Comparison of ENCODE assay signal across 19 cellular contexts in genomic region chr11:11351042-11351586, GRCh38. TPM values are rescaled to one million over a fixed set of nuclear protein-coding genes. Genes with fewer than 3 reads are reported as not detected.
A peak's percentile ranks its signal among the peaks of the same experiment; 100 is the strongest.
DNase-seq lines count a peak whose midpoint lies in the region; ATAC-seq and TF ChIP-seq lines count a peak whose summit lies in the region.
"Had no signal": no experiment of that assay in that cellular context is flagged by ENCODE, and none has a peak within 500 bp of the region (broad histone marks: within the 10 kb centered on the region; RNA-seq: fewer than 3 reads in every experiment).

No MANE protein-coding gene starts in this region.

- ATAC-seq in IMR-90 (ENCODE audit: low read depth) = no peak
- peak; percentile 80 to 88 for ATAC-seq in gastrocnemius medialis
- no peak for ATAC-seq in HG03039 (IDR thresholded peaks at IDR 0.05; ENCODE audit: unreplicated experiment)
- ATAC-seq in aorta (ENCODE audit: low FRiP score) = no peak

- H3K9me3 ChIP-seq in IMR-90 (ENCODE audit: control insufficient read depth, insufficient read depth, low read length) (no peaks in the 10 kb centered on the region; the same call in 1 of the 2 replicates), gastrocnemius medialis (no peaks in the 10 kb centered on the region), aorta (ENCODE audit: control insufficient read depth, low read length) (no peaks in the 10 kb centered on the region)
- H3K9me3 ChIP-seq: MG63, SJCRH30 had no signal

- H3K18ac ChIP-seq in IMR-90 (ENCODE audit: low read depth, low read length) = no peak overlapping the region

- H3K27ac ChIP-seq in IMR-90 (ENCODE audit: insufficient read depth, low read length) (no peak overlapping the region), gastrocnemius medialis (no peak overlapping the region), aorta (ENCODE audit: low read depth in 1 of 2, low read length in 2 of 2) (no peak overlapping the region)
- H3K27ac ChIP-seq: KMS-11, SJCRH30 had no signal

- H3K4me3 ChIP-seq in IMR-90 (ENCODE audit: insufficient read depth, low read depth, low read length) (no peak overlapping the region), fibroblast of pulmonary artery (replicated peaks; ENCODE audit: low read depth, low read length) (no peak overlapping the region), gastrocnemius medialis (no peak overlapping the region), aorta (ENCODE audit: low read length in 2 of 2) (no peak overlapping the region)
- H3K4me3 ChIP-seq: MG63, SJCRH30 had no signal

- TF ChIP-seq CTCF in IMR-90 (conservative IDR thresholded peaks at IDR 0.05; ENCODE audit: low read depth, low read length) (no peak), fibroblast of pulmonary artery (IDR thresholded peaks at IDR 0.05; ENCODE audit: low read length, missing control alignments) (no peak), gastrocnemius medialis (IDR thresholded peaks at IDR 0.05 in 4 of 5, conservative IDR thresholded peaks at IDR 0.05 in 1 of 5) (no peak), chondrocyte (IDR thresholded peaks at IDR 0.05) (no peak)

- H4K20me1 ChIP-seq in IMR-90 (ENCODE audit: insufficient read depth, low read length) = 0 out of 2 replicates have a peak, but pooled peaks cover 4% of the 10 kb centered on the region

- peaks cover 11% of the 10 kb centered on the region for H3K36me3 Mint-ChIP-seq in chondrocyte (ENCODE audit: low read depth)
- H3K36me3 Mint-ChIP-seq: CD14-positive monocyte had no signal

- peaks cover 7% of the 10 kb centered on the region for H3K27me3 Mint-ChIP-seq in chondrocyte (ENCODE audit: low read depth)

- no peak overlapping the region for H2BK120ac ChIP-seq in IMR-90 (ENCODE audit: low read depth, low read length)

- in situ Hi-C loops in IMR-90 (cut with MboI; ENCODE audit: low sequenced_read_pairs) = no loop called here
- in situ Hi-C loops in gastrocnemius medialis (cut with MboI; ENCODE audit: low sequenced_read_pairs in 4 of 4) = no loop called here

- H4K91ac ChIP-seq in IMR-90 (ENCODE audit: insufficient read depth, low read depth, low read length) = no peak overlapping the region

- H3K4ac ChIP-seq in IMR-90 (ENCODE audit: low read depth, low read length) = no peak overlapping the region

- no peak overlapping the region for H3K14ac ChIP-seq in IMR-90 (replicated peaks; ENCODE audit: low read depth, low read length)

- no peaks in the 10 kb centered on the region for H3K79me1 ChIP-seq in IMR-90 (ENCODE audit: low read depth in 1 of 2, low read length in 2 of 2)

- H3K27ac Mint-ChIP-seq in chondrocyte (ENCODE audit: unreplicated experiment) = no peak overlapping the region
- H3K27ac Mint-ChIP-seq: CD14-positive monocyte had no signal

- no peak overlapping the region for H3K4me3 Mint-ChIP-seq in chondrocyte (ENCODE audit: unreplicated experiment)
- H3K4me3 Mint-ChIP-seq: CD14-positive monocyte had no signal

- H3K9me3 Mint-ChIP-seq in chondrocyte (ENCODE audit: low read depth) = no peaks in the 10 kb centered on the region
- H3K9me3 Mint-ChIP-seq: CD14-positive monocyte had no signal

- H3K4me2 ChIP-seq in IMR-90 (ENCODE audit: low read depth, low read length) = no peak overlapping the region
- H3K4me2 ChIP-seq: KMS-11 had no signal

- no peak for TF ChIP-seq POLR2A in IMR-90 (IDR thresholded peaks at IDR 0.05; ENCODE audit: low read depth, low read length)
- no peak for TF ChIP-seq POLR2A in gastrocnemius medialis (IDR thresholded peaks at IDR 0.05)

- no peak overlapping the region for H3K56ac ChIP-seq in IMR-90 (ENCODE audit: extremely low read depth, insufficient read depth, low read length)

- H3K9ac ChIP-seq in IMR-90 (ENCODE audit: low read depth, low read length) = no peak overlapping the region
- H3K9ac ChIP-seq: KMS-11 had no signal

- H2BK5ac ChIP-seq in IMR-90 (ENCODE audit: low read depth, low read length, poor library complexity, severe bottlenecking) = no peak overlapping the region

- H2AK5ac ChIP-seq in IMR-90 (ENCODE audit: low read depth, low read length) = no peak overlapping the region; the same call in 1 of the 2 replicates

- no peak overlapping the region for H2AFZ ChIP-seq in IMR-90 (replicated peaks; ENCODE audit: low read length, poor library complexity)

- POLR2A ChIA-PET in IMR-90 (lab: Charles Lee; ENCODE audit: unreplicated experiment) = no interaction called here

- H2BK20ac ChIP-seq in IMR-90 (ENCODE audit: low read depth, low read length) = no peak overlapping the region

- no peak for TF ChIP-seq RAD21 in IMR-90 (IDR thresholded peaks at IDR 0.05; ENCODE audit: low read length)

- H3K4me1 ChIP-seq in IMR-90 (ENCODE audit: control insufficient read depth, insufficient read depth, low read length) (peaks cover 14% of the 10 kb centered on the region), gastrocnemius medialis (peaks cover 0 to 12% of the 10 kb centered on the region in 2 donors), aorta (ENCODE audit: control insufficient read depth in 1 of 2, insufficient read depth in 2 of 2, low read length in 2 of 2) (peaks cover 2 to 3% of the 10 kb centered on the region in 2 donors)

- H3K36me3 ChIP-seq in IMR-90 (ENCODE audit: control insufficient read depth, insufficient read depth, low read length) = no peaks in the 10 kb centered on the region
- no peaks in the 10 kb centered on the region for H3K36me3 ChIP-seq in gastrocnemius medialis
- no peaks in the 10 kb centered on the region for H3K36me3 ChIP-seq in aorta (ENCODE audit: control insufficient read depth in 1 of 2, insufficient read depth in 2 of 2, low read length in 1 of 2)
- H3K36me3 ChIP-seq: MG63, SJCRH30 had no signal

- no peak overlapping the region for H3K23ac ChIP-seq in IMR-90 (ENCODE audit: low read depth, low read length)

- peaks cover 44% of the 10 kb centered on the region for H3K4me1 Mint-ChIP-seq in chondrocyte (ENCODE audit: low read depth)
- H3K4me1 Mint-ChIP-seq: CD14-positive monocyte had no signal

- 96% methylated on average over 4 of the region's 4 CpGs; no CpG with 5 or more reads in 1 of the 2 experiments for WGBS in IMR-90 (ENCODE audit: extremely low coverage in 2 of 2, insufficient read length in 1 of 2), 2 experiments
- 88 to 90% methylated on average over 4 of the region's 4 CpGs for WGBS in aorta, 2 donors

- intact Hi-C loops in IMR-90 (cut with micrococcal nuclease) (no loop called here), gastrocnemius medialis (cut with DNase I; ENCODE audit: low total_unique reads) (no loop called here), aorta (cut with DNase I) (no loop called here)

- H3K27me3 ChIP-seq in IMR-90 (ENCODE audit: control insufficient read depth, insufficient read depth, low read length) = peaks cover 30% of the 10 kb centered on the region
- H3K27me3 ChIP-seq in gastrocnemius medialis = no peaks in the 10 kb centered on the region
- H3K27me3 ChIP-seq in aorta (ENCODE audit: control insufficient read depth in 1 of 2, insufficient read depth in 2 of 2, low read length in 1 of 2) = no peaks in the 10 kb centered on the region
- H3K27me3 ChIP-seq: MG63, SJCRH30 had no signal

- CTCF ChIA-PET in IMR-90 (lab: Yijun Ruan, JAX) = interaction anchor here (0.8 to 1.4 kb wide), 2 partner anchors 25 to 323 kb away, joined by 4 to 5 read pairs; no protein-coding TSS in a partner anchor

- BruUV-seq in IMR-90 (replicated peaks; lab: Mats Ljungman, UMichigan) = no TSS peak

- no peak overlapping the region for H2AK9ac ChIP-seq in IMR-90 (replicated peaks; ENCODE audit: low read depth, low read length, poor library complexity)

- dilution Hi-C loops in IMR-90 (cut with HindIII; ENCODE audit: low sequenced_read_pairs, unreplicated experiment) = no loop called here

- no peak for DNase-seq in IMR-90
- DNase-seq in RPMI7951 (ENCODE audit: low read depth) = peak; percentile 55
- DNase-seq in fibroblast of pulmonary artery (ENCODE audit: low read depth) = peak; percentile 2
- peak; percentile 26 to 48 for DNase-seq in gastrocnemius medialis
- DNase-seq in aorta = no peak
- no peak for DNase-seq in chondrocyte (ENCODE audit: low spot score)
- DNase-seq: ACHN; AML-193; COR-L47; EL; MG63; NCI-H1417; NCI-H1930; NCI-H526 treated with DMSO at 0.1 percent for 48 hours; NK-92 treated with Interleukin-12 subunit alpha and Interleukin-12 subunit beta, amount 100 ng/mL, for 24 hours had no signal

- H4K8ac ChIP-seq in IMR-90 (ENCODE audit: low read depth in 2 of 2, low read length in 2 of 2) = no peak overlapping the region

- H4K5ac ChIP-seq in IMR-90 (ENCODE audit: low read depth, low read length) = no peak overlapping the region

- 0 out of 2 replicates have a peak, but pooled peaks cover 7% of the 10 kb centered on the region for H3K9me1 ChIP-seq in IMR-90 (ENCODE audit: insufficient read depth, low read length)

- H2BK15ac ChIP-seq in IMR-90 (ENCODE audit: low read depth, low read length) = no peak overlapping the region

TF ChIP-seq in IMR-90, 13 proteins besides CTCF, POLR2A, EP300 and RAD21:
- TF ChIP-seq ELK1 (IDR thresholded peaks at IDR 0.05; ENCODE audit: borderline replicate concordance, low read depth, low read length) (no peak), CEBPB (IDR thresholded peaks at IDR 0.05; ENCODE audit: low read depth, low read length) (peak; percentile 43)
TF ChIP-seq in IMR-90: peak in this region for 1.

RNA-seq across cellular contexts. Expression of gene CSNK2A3, which starts 1.9 kb away (rescaled TPM):
- total RNA-seq in IMR-90 (2012; rRNA removed) = 3.2 and 3.9 TPM in 2 replicates
- polyA plus RNA-seq in IMR-90 (2012; rRNA removed) = 1.2 TPM in 2 replicates
- polyA plus RNA-seq in IMR-90 (2012; cell fraction: cytosol; rRNA removed) = 0.17 and 0.21 TPM in 2 replicates
- 0.42 and 1.2 TPM in 2 replicates for polyA plus RNA-seq in IMR-90 (2012; cell fraction: nucleus; rRNA removed; ENCODE audit: low replicate concordance)
- total RNA-seq in RPMI7951 (2014; rRNA removed; shearing (Covaris generic)) = 1.7 and 1.8 TPM in 2 replicates
- 1 to 10 TPM in 2 of 4 donors, under 1 TPM in 2; 0.68 to 1.6 (median 1.0) TPM for total RNA-seq in gastrocnemius medialis
- total RNA-seq in aorta = 1 to 10 TPM; 3.9 to 6.0 TPM
- polyA plus RNA-seq in aorta = under 1 TPM in 1 of 2 donors, not detected in 1; 0.51 TPM
- total RNA-seq in chondrocyte = 1.2 to 3.5 TPM (median 2.7 TPM) in 3 replicates

Comparison
In these comparisons a context has a peak if more than half of its experiments do, and no peak if none do; other contexts are left out.
1. ATAC-seq: peak in gastrocnemius medialis (2 of 2); none in IMR-90 (single experiment), HG03039 (single experiment) and aorta (single experiment).
2. DNase-seq: peak in RPMI7951 (single experiment), fibroblast of pulmonary artery (single experiment) and gastrocnemius medialis (2 of 2); none in IMR-90 (single experiment), aorta (0 of 2) and chondrocyte (single experiment).